ENCODE assay signal across 8 cellular contexts in the genomic region with DNA sequence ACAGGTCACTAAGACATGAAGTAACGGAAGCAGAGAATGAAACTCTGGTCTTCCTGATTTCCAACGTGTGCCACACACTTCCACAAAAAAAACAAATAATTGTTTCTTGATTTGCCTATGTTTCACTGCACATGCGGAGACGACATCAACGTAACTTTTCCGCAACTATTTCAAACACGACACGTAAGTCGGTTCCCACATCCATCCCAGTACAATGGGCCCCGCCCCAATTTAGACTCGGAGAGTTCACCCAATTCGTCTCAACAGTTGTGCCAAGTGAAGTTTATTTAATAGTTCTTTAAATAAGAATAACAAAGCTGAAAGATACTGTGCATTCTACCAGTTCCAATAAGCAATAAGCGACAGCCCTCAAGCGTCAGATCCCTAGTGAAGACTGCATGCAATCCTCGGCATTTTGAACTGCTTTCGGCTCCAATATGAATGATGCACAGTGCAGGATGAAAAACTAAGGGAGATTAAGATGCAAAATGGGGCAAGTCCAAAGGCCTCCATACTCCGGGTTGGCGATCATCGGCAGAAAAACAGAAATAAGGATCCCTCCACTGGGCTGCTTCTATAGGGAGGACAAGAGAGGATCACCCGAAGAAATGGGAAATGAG. TPM values are rescaled to one million over a fixed set of nuclear protein-coding genes. Genes with fewer than 3 reads are reported as not detected.
DNase-seq lines count a peak whose midpoint lies in the region; ATAC-seq lines count a peak whose summit lies in the region.

No MANE protein-coding gene starts in this region.

- POLR2A ChIA-PET in activated naive CD8-positive, alpha-beta T cell treated with anti-CD3 and anti-CD28 coated beads, Interleukin-2, amount 10 ng/mL, durations not matched to agents 7 days and 5 days (lab: Charles Lee), result interaction anchor here (0.7 to 1.3 kb wide), 2 partner anchors 34 to 1701 kb away, joined by 3 read pairs; partner anchors contain the start of genes FAM161A and WDPCP

- H3K4me2 ChIP-seq in skeletal muscle satellite cell (ENCODE audit: low read length), result peak overlapping the region; percentile 92

- H3K9ac ChIP-seq in skeletal muscle satellite cell (ENCODE audit: low read depth, low read length), result peak overlapping the region; percentile 99

- H3K27me3 ChIP-seq in skeletal muscle satellite cell (ENCODE audit: control insufficient read depth, insufficient read depth, low read length), result no peaks in the 10 kb centered on the region

- peak overlapping the region; percentile 98 for H3K4me3 Mint-ChIP-seq in activated naive CD8-positive, alpha-beta T cell treated with anti-CD3 and anti-CD28 coated beads, Interleukin-2, amount 10 ng/mL, durations not matched to agents 7 days and 5 days

- H3K9me3 Mint-ChIP-seq in activated naive CD8-positive, alpha-beta T cell treated with anti-CD3 and anti-CD28 coated beads, Interleukin-2, amount 10 ng/mL, durations not matched to agents 7 days and 5 days, result no peaks in the 10 kb centered on the region

- peak overlapping the region; percentile 100 for H3K4me3 ChIP-seq in iPS-11a (ENCODE audit: low read depth, low read length)
- peak overlapping the region; percentile 89 for H3K4me3 ChIP-seq in skeletal muscle satellite cell (ENCODE audit: low read length)

- H3K36me3 ChIP-seq in skeletal muscle satellite cell (ENCODE audit: insufficient read depth, low read length), result peaks cover 27% of the 10 kb centered on the region

- peaks cover 12% of the 10 kb centered on the region for H3K4me1 ChIP-seq in skeletal muscle satellite cell (ENCODE audit: control insufficient read depth, insufficient read depth, low read length)

- no peaks in the 10 kb centered on the region for H3K9me3 ChIP-seq in skeletal muscle satellite cell (replicated peaks; ENCODE audit: low read length)

- peaks cover 20% of the 10 kb centered on the region for H3K4me1 Mint-ChIP-seq in activated naive CD8-positive, alpha-beta T cell treated with anti-CD3 and anti-CD28 coated beads, Interleukin-2, amount 10 ng/mL, durations not matched to agents 7 days and 5 days

- peak; percentile 3 for ATAC-seq in activated naive CD8-positive, alpha-beta T cell treated with anti-CD3 and anti-CD28 coated beads, Interleukin-2, amount 10 ng/mL, durations not matched to agents 7 days and 5 days (ENCODE audit: low read depth)
- ATAC-seq in GM19395 (IDR thresholded peaks at IDR 0.05; ENCODE audit: unreplicated experiment), result no peak

- in situ Hi-C loops in G401 (cut with HindIII; ENCODE audit: low sequenced_read_pairs), result no loop called here

- peak; percentile 11 to 16 for DNase-seq in activated CD4-positive, alpha-beta T cell treated with anti-CD3 and anti-CD28 coated beads for 4 hours
- no peak for DNase-seq in activated CD4-positive, alpha-beta T cell treated with anti-CD3 and anti-CD28 coated beads for 1 hour
- DNase-seq in LoVo (ENCODE audit: low spot score) (peak; percentile 35), G401 (ENCODE audit: low spot score) (no peak)
- no peak for DNase-seq in activated naive CD8-positive, alpha-beta T cell treated with anti-CD3 and anti-CD28 coated beads, Interleukin-2, amount 10 ng/mL, durations not matched to agents 7 days and 5 days

- H3K36me3 Mint-ChIP-seq in activated naive CD8-positive, alpha-beta T cell treated with anti-CD3 and anti-CD28 coated beads, Interleukin-2, amount 10 ng/mL, durations not matched to agents 7 days and 5 days, result peaks cover 15% of the 10 kb centered on the region

- H3K27me3 Mint-ChIP-seq in activated naive CD8-positive, alpha-beta T cell treated with anti-CD3 and anti-CD28 coated beads, Interleukin-2, amount 10 ng/mL, durations not matched to agents 7 days and 5 days, result no peaks in the 10 kb centered on the region

- peak overlapping the region; percentile 98 for H3K27ac Mint-ChIP-seq in activated naive CD8-positive, alpha-beta T cell treated with anti-CD3 and anti-CD28 coated beads, Interleukin-2, amount 10 ng/mL, durations not matched to agents 7 days and 5 days

RNA-seq across cellular contexts. Expression of gene CCT4, which starts 0.7 kb away (rescaled TPM):
- total RNA-seq in activated naive CD8-positive, alpha-beta T cell treated with anti-CD3 and anti-CD28 coated beads, Interleukin-2, amount 10 ng/mL, durations not matched to agents 7 days and 5 days, result 100 to 1,000 TPM; 117 to 127 TPM
- total RNA-seq in skeletal muscle satellite cell (2012; rRNA removed), result 175 and 177 TPM in 2 replicates
- 359 and 412 TPM in 2 replicates for total RNA-seq in G401 (2014; rRNA removed; shearing (Covaris generic))

RNA-seq across cellular contexts. Expression of gene COMMD1, which starts 17.7 kb away (rescaled TPM):
- total RNA-seq in activated naive CD8-positive, alpha-beta T cell treated with anti-CD3 and anti-CD28 coated beads, Interleukin-2, amount 10 ng/mL, durations not matched to agents 7 days and 5 days, result 10 to 100 TPM; 21.5 to 23.9 TPM
- total RNA-seq in skeletal muscle satellite cell (2012; rRNA removed), result 53.5 and 54.0 TPM in 2 replicates
- 56.9 and 57.2 TPM in 2 replicates for total RNA-seq in G401 (2014; rRNA removed; shearing (Covaris generic))

RNA-seq across cellular contexts. Expression of gene FAM161A, which starts 33.9 kb away (rescaled TPM):
- total RNA-seq in activated naive CD8-positive, alpha-beta T cell treated with anti-CD3 and anti-CD28 coated beads, Interleukin-2, amount 10 ng/mL, durations not matched to agents 7 days and 5 days, result 1 to 10 TPM; 3.8 to 5.1 TPM
- total RNA-seq in skeletal muscle satellite cell (2012; rRNA removed), result 1.5 and 2.2 TPM in 2 replicates
- total RNA-seq in G401 (2014; rRNA removed; shearing (Covaris generic)), result 8.6 and 11.2 TPM in 2 replicates

Comparison
In these comparisons a context has a peak if more than half of its experiments do, and no peak if none do; other contexts are left out.
1. DNase-seq: peak in activated CD4-positive, alpha-beta T cell treated with anti-CD3 and anti-CD28 coated beads for 4 hours (2 of 2) and LoVo (single experiment); none in activated CD4-positive, alpha-beta T cell treated with anti-CD3 and anti-CD28 coated beads for 1 hour (single experiment), activated naive CD8-positive, alpha-beta T cell treated with anti-CD3 and anti-CD28 coated beads, Interleukin-2, amount 10 ng/mL, durations not matched to agents 7 days and 5 days (single experiment) and G401 (single experiment).